In the genomic region with DNA sequence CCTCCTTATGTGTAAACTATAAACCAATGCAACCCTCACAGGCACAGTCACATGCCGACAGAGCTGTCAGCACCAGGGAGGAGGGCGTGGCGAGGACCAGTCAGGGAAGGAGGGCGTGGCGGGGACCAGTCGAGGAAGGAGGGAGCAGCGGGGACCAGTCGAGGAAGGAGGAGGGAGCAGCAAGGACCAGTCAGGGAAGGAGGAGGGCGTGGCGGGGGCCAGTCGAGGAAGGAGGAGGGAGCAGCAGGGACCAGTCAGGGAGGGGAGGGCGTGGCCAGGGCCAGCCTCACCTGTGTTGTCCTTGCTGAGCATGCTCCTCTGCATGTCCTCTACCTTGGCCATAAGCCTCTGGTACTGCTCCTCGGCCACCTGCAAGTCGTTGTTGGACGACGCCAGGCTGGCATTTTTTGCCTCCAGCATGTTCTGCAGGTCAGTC, we compare ENCODE assay signal across 21 cellular contexts. TPM values are rescaled to one million over a fixed set of nuclear protein-coding genes. Genes with fewer than 3 reads are reported as not detected.
DNase-seq lines count a peak whose midpoint lies in the region; ATAC-seq and TF ChIP-seq lines count a peak whose summit lies in the region.
"Had no signal": no experiment of that assay in that cellular context is flagged by ENCODE, and none has a peak within 500 bp of the region (broad histone marks: within the 10 kb centered on the region; RNA-seq: fewer than 3 reads in every experiment).

No MANE protein-coding gene starts in this region.

- peaks cover 75% of the 10 kb centered on the region for H3K36me3 Mint-ChIP-seq in GM23338 (ENCODE audit: low read depth)
- H3K36me3 Mint-ChIP-seq in T-helper 2 cell treated with Interferon-gamma antibody and Interleukin-4, amounts not matched to agents 5 μg/mL and 100 μg/mL, for 36 hours (ENCODE audit: low read depth) = peaks cover 53% of the 10 kb centered on the region

- H3F3A ChIP-seq in GM23338 (replicated peaks; ENCODE audit: low read depth) = peaks cover 12% of the 10 kb centered on the region; the same call in 1 of the 2 replicates

- H3K79me2 ChIP-seq in GM23338 (replicated peaks; ENCODE audit: insufficient read depth) = peaks cover 8% of the 10 kb centered on the region; the same call in 1 of the 2 replicates

- ATAC-seq in GM23338 (peak; percentile 79), esophagus mucosa (peak; percentile 99), HG03175 (IDR thresholded peaks at IDR 0.05; ENCODE audit: unreplicated experiment) (no peak), GM21825 (IDR thresholded peaks at IDR 0.05; ENCODE audit: unreplicated experiment) (no peak)
- ATAC-seq: body of pancreas; naive thymus-derived CD4-positive, alpha-beta T cell; stimulated activated effector memory CD8-positive, alpha-beta T cell treated with anti-CD3 and anti-CD28 coated beads, Interleukin-12 subunit alpha, Interleukin-12 subunit beta, amount 100 ng/mL, for 72 hours had no signal

- no peaks in the 10 kb centered on the region for H3K9me2 ChIP-seq in GM23338 (ENCODE audit: insufficient read depth)

- H2AFZ ChIP-seq in GM23338 = no peak overlapping the region

- no peak overlapping the region for H3K4me3 ChIP-seq in GM23338
- H3K4me3 ChIP-seq: body of pancreas, dorsolateral prefrontal cortex, Peyer's patch, tibial artery had no signal

- no peak for TF ChIP-seq CTCF in GM23338 (conservative IDR thresholded peaks at IDR 0.05; ENCODE audit: low read depth in 2 of 2)

- H3K4me1 Mint-ChIP-seq in GM23338 = no peaks in the 10 kb centered on the region
- peaks cover 6% of the 10 kb centered on the region for H3K4me1 Mint-ChIP-seq in T-helper 2 cell treated with Interferon-gamma antibody and Interleukin-4, amounts not matched to agents 5 μg/mL and 100 μg/mL, for 36 hours (ENCODE audit: low read depth)

- H3K27ac ChIP-seq in GM23338 (ENCODE audit: low read depth) = no peak overlapping the region
- H3K27ac ChIP-seq: body of pancreas, Peyer's patch, tibial artery had no signal

- H3K9me3 Mint-ChIP-seq in GM23338 = no peaks in the 10 kb centered on the region; the same call in 2 of the 3 replicates
- H3K9me3 Mint-ChIP-seq in T-helper 2 cell treated with Interferon-gamma antibody and Interleukin-4, amounts not matched to agents 5 μg/mL and 100 μg/mL, for 36 hours = no peaks in the 10 kb centered on the region
- H3K9me3 Mint-ChIP-seq: IgD-negative memory B cell; naive thymus-derived CD4-positive, alpha-beta T cell; stimulated activated effector memory CD8-positive, alpha-beta T cell treated with anti-CD3 and anti-CD28 coated beads, Interleukin-12 subunit alpha, Interleukin-12 subunit beta, amount 100 ng/mL, for 72 hours had no signal

- H3K27me3 Mint-ChIP-seq in GM23338 (ENCODE audit: insufficient read depth, low read depth, poor library complexity) = peaks cover 8% of the 10 kb centered on the region
- H3K27me3 Mint-ChIP-seq in T-helper 2 cell treated with Interferon-gamma antibody and Interleukin-4, amounts not matched to agents 5 μg/mL and 100 μg/mL, for 36 hours (ENCODE audit: low read depth) = no peaks in the 10 kb centered on the region
- H3K27me3 Mint-ChIP-seq: activated naive CD8-positive, alpha-beta T cell; IgD-negative memory B cell; naive thymus-derived CD4-positive, alpha-beta T cell; progenitor cell of endocrine pancreas had no signal

- H3K4me2 ChIP-seq in GM23338 = no peak overlapping the region

- peaks cover 14% of the 10 kb centered on the region; the same call in 1 of the 2 replicates for H3K36me3 ChIP-seq in GM23338 (ENCODE audit: insufficient read depth)

- H3K4me3 Mint-ChIP-seq in GM23338 = no peak overlapping the region
- no peak overlapping the region for H3K4me3 Mint-ChIP-seq in T-helper 2 cell treated with Interferon-gamma antibody and Interleukin-4, amounts not matched to agents 5 μg/mL and 100 μg/mL, for 36 hours
- H3K4me3 Mint-ChIP-seq: activated naive CD8-positive, alpha-beta T cell; IgD-negative memory B cell; naive thymus-derived CD4-positive, alpha-beta T cell; stimulated activated effector memory CD8-positive, alpha-beta T cell treated with anti-CD3 and anti-CD28 coated beads, Interleukin-12 subunit alpha, Interleukin-12 subunit beta, amount 100 ng/mL, for 72 hours had no signal

- DNase-seq in GM23338 (ENCODE audit: low spot score) (peak; percentile 21), NCI-H226 (peak; percentile 84), mucosa of gallbladder (ENCODE audit: low spot score) (peak; percentile 83), dermis blood vessel endothelial cell (no peak)
- DNase-seq in T-helper 2 cell treated with Interferon-gamma antibody and Interleukin-4, amounts not matched to agents 5 μg/mL and 100 μg/mL, for 36 hours (ENCODE audit: low spot score) = no peak
- DNase-seq: activated CD4-positive, alpha-beta T cell treated with anti-CD3 and anti-CD28 coated beads, Interleukin-2, amount 50 U/mL, for 48 hours; activated T-cell treated with anti-CD3 and anti-CD28 coated beads, Interleukin-2, amount 50 U/mL, for 48 hours; body of pancreas; dorsolateral prefrontal cortex; naive thymus-derived CD4-positive, alpha-beta T cell; NCI-H2107; stimulated activated CD4-positive, alpha-beta T cell treated with anti-CD3 and anti-CD28 coated beads, Interleukin-12 subunit alpha, Interleukin-12 subunit beta, amount 100 ng/mL, for 4 hours; tibial artery had no signal

- no peaks in the 10 kb centered on the region for H3K27me3 ChIP-seq in GM23338 (ENCODE audit: insufficient read depth)
- H3K27me3 ChIP-seq: body of pancreas, dorsolateral prefrontal cortex, Peyer's patch, tibial artery had no signal

- no peaks in the 10 kb centered on the region for H3K4me1 ChIP-seq in GM23338 (ENCODE audit: insufficient read depth)
- H3K4me1 ChIP-seq: body of pancreas, Peyer's patch, tibial artery had no signal

- H4K20me1 ChIP-seq in GM23338 (replicated peaks; ENCODE audit: insufficient read depth) = peaks cover 12% of the 10 kb centered on the region

- H3K27ac Mint-ChIP-seq in GM23338 = no peak overlapping the region
- H3K27ac Mint-ChIP-seq in T-helper 2 cell treated with Interferon-gamma antibody and Interleukin-4, amounts not matched to agents 5 μg/mL and 100 μg/mL, for 36 hours = no peak overlapping the region
- H3K27ac Mint-ChIP-seq: activated naive CD8-positive, alpha-beta T cell; IgD-negative memory B cell; naive thymus-derived CD4-positive, alpha-beta T cell; progenitor cell of endocrine pancreas; stimulated activated effector memory CD8-positive, alpha-beta T cell treated with anti-CD3 and anti-CD28 coated beads, Interleukin-12 subunit alpha, Interleukin-12 subunit beta, amount 100 ng/mL, for 72 hours had no signal

TF ChIP-seq in GM23338, 12 proteins besides CTCF, POLR2A, EP300 and RAD21 (continues in another document):
- TF ChIP-seq STAT1 (IDR thresholded peaks at IDR 0.05; ENCODE audit: unreplicated experiment) = no peak
- no peak for TF ChIP-seq REST (IDR thresholded peaks at IDR 0.05; ENCODE audit: unreplicated experiment)

RNA-seq across cellular contexts. Expression of gene GOLGA3, which starts 24.2 kb away (rescaled TPM):
- total RNA-seq in GM23338 (2014; rRNA removed; shearing (Covaris generic)) = 36.4 and 57.8 TPM in 2 replicates
- polyA plus RNA-seq in GM23338 (2016; fragmentation: Nextera tagmentation; extraction: Ambion mirVana) = 10.3 and 12.7 TPM in 2 replicates
- 31.2 TPM for total RNA-seq in esophagus mucosa
- 72.2 TPM for total RNA-seq in mucosa of gallbladder
- 101 and 139 TPM in 2 replicates for total RNA-seq in dermis blood vessel endothelial cell

RNA-seq across cellular contexts. Expression of gene ANKLE2, which starts 42.8 kb away (rescaled TPM):
- total RNA-seq in GM23338 (2014; rRNA removed; shearing (Covaris generic)) = 63.7 and 68.4 TPM in 2 replicates
- polyA plus RNA-seq in GM23338 (2016; fragmentation: Nextera tagmentation; extraction: Ambion mirVana) = 25.1 and 27.2 TPM in 2 replicates
- total RNA-seq in esophagus mucosa (35.8 TPM), mucosa of gallbladder (40.3 TPM), dermis blood vessel endothelial cell (51.6 and 61.6 TPM in 2 replicates)

Comparison
In these comparisons a context has a peak if more than half of its experiments do, and no peak if none do; other contexts are left out.
1. ATAC-seq: peak in GM23338 (single experiment) and esophagus mucosa (single experiment); none in HG03175 (single experiment) and GM21825 (single experiment).
2. DNase-seq: peak in GM23338 (single experiment), NCI-H226 (single experiment) and mucosa of gallbladder (single experiment); none in T-helper 2 cell treated with Interferon-gamma antibody and Interleukin-4, amounts not matched to agents 5 μg/mL and 100 μg/mL, for 36 hours (single experiment) and dermis blood vessel endothelial cell (single experiment).